24 cellular contexts compared by ENCODE assay signal in the genomic region with DNA sequence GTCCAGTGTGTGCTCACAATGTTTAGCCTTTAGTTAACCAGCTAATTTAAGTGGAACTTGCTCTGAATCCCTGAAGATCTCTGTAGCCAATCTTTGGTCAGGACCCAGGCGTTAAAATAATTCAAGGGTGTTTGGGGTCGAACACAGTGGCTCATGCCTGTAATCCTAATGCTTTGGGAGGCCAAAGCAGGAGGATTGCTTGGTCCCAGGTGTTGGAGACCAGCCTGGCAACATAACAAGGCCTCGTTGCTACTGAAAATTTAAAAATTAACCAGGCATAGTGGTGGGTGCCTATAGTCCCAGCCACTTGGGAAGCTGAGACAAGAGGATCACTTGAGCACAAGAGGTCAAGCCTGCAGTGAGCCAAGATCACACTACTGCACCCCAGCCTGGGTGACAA.
DNase-seq lines count a peak whose midpoint lies in the region; ATAC-seq, FAIRE-seq and TF ChIP-seq lines count a peak whose summit lies in the region.
"Had no signal": no experiment of that assay in that cellular context is flagged by ENCODE, and none has a peak within 500 bp of the region (broad histone marks: within the 10 kb centered on the region; RNA-seq: fewer than 3 reads in every experiment).

No MANE protein-coding gene starts in this region.

- POLR2A ChIA-PET in HepG2 (lab: Yijun Ruan, JAX): no interaction called here

- H3K9me3 Mint-ChIP-seq in HFFc6: no peaks in the 10 kb centered on the region
- H3K9me3 Mint-ChIP-seq in progenitor cell of endocrine pancreas (ENCODE audit: low read depth): no peaks in the 10 kb centered on the region
- H3K9me3 Mint-ChIP-seq: CD4-positive, alpha-beta T cell; CD8-positive, alpha-beta T cell had no signal

- no peak for TF ChIP-seq RAD21 in HepG2 (CRISPR knock-in tag; IDR thresholded peaks at IDR 0.05)

- H3K36me3 Mint-ChIP-seq in HFFc6 (ENCODE audit: low read depth): peaks cover 13% of the 10 kb centered on the region
- H3K36me3 Mint-ChIP-seq in progenitor cell of endocrine pancreas (ENCODE audit: insufficient read depth): peaks cover 19% of the 10 kb centered on the region
- H3K36me3 Mint-ChIP-seq: CD8-positive, alpha-beta T cell had no signal

- no peaks in the 10 kb centered on the region for H3K27me3 ChIP-seq in HepG2 (ENCODE audit: control insufficient read depth in 1 of 2, insufficient read depth in 2 of 2, low read length in 2 of 2)
- H3K27me3 ChIP-seq: BLaER1 treated with 17β-estradiol and CSF1 and Interleukin-3, amounts not matched to agents 10 nM and 100 nM had no signal

- H3K27ac ChIP-seq in HepG2 (ENCODE audit: extremely low read length, insufficient read depth, low read length): no peak overlapping the region
- H3K27ac ChIP-seq: 22Rv1; A549; BLaER1 treated with 17β-estradiol and CSF1 and Interleukin-3, amounts not matched to agents 10 nM and 100 nM; C4-2B had no signal

- H3K27me3 Mint-ChIP-seq in HFFc6 (ENCODE audit: insufficient read depth) (peaks cover 2% of the 10 kb centered on the region; the same call in 1 of the 2 replicates), progenitor cell of endocrine pancreas (no peaks in the 10 kb centered on the region)
- H3K27me3 Mint-ChIP-seq: B cell; CD4-positive, alpha-beta T cell had no signal

- H3K9ac ChIP-seq in HepG2 (ENCODE audit: insufficient read depth, low read depth, low read length): no peak overlapping the region
- H3K9ac ChIP-seq: BLaER1 treated with 17β-estradiol and CSF1 and Interleukin-3, amounts not matched to agents 10 nM and 100 nM had no signal

- H2AFZ ChIP-seq in HepG2 (ENCODE audit: low read length): no peak overlapping the region

- peaks cover 10% of the 10 kb centered on the region for H3K4me1 ChIP-seq in HepG2 (ENCODE audit: insufficient read depth, low read length)

- TF ChIP-seq EP300 in HepG2 (IDR thresholded peaks at IDR 0.05; ENCODE audit: low read depth in 2 of 2, low read length in 2 of 2) (no peak), HepG2 (CRISPR knock-in tag; IDR thresholded peaks at IDR 0.05; ENCODE audit: borderline replicate concordance) (no peak)

- WGBS in HepG2 (ENCODE audit: low lambda C conversion rate): 82% methylated on average over 3 of the region's 3 CpGs

- H3K4me1 Mint-ChIP-seq in HFFc6 (ENCODE audit: low read depth) (peaks cover 22% of the 10 kb centered on the region), progenitor cell of endocrine pancreas (ENCODE audit: low read depth) (peaks cover 8% of the 10 kb centered on the region)
- H3K4me1 Mint-ChIP-seq: B cell had no signal

- no peak overlapping the region for H3K4me3 ChIP-seq in HepG2 (replicated peaks in 1 of 3; ENCODE audit: insufficient read depth in 1 of 3, low read depth in 2 of 3, low read length in 3 of 3)
- H3K4me3 ChIP-seq: A549; BLaER1 treated with 17β-estradiol and CSF1 and Interleukin-3, amounts not matched to agents 10 nM and 100 nM had no signal

- H3K27ac Mint-ChIP-seq in HFFc6 (peak overlapping the region; percentile 36; the same call in 1 of the 2 replicates), progenitor cell of endocrine pancreas (peak overlapping the region; percentile 60)
- H3K27ac Mint-ChIP-seq: B cell; CD4-positive, alpha-beta T cell; CD8-positive, alpha-beta T cell had no signal

- CTCF ChIA-PET in HepG2 (lab: Yijun Ruan, JAX; ENCODE audit: low intra/inter-chr PET ratio, low total read pairs): no interaction called here

- TF ChIP-seq CTCF in HFFc6 (IDR thresholded peaks at IDR 0.05) (no peak), HepG2 (CRISPR knock-in tag; IDR thresholded peaks at IDR 0.05) (no peak), progenitor cell of endocrine pancreas (IDR thresholded peaks at IDR 0.05; ENCODE audit: unreplicated experiment) (no peak)

- H3K4me3 Mint-ChIP-seq in HFFc6 (no peak overlapping the region), progenitor cell of endocrine pancreas (ENCODE audit: low read depth) (no peak overlapping the region)
- H3K4me3 Mint-ChIP-seq: B cell; CD4-positive, alpha-beta T cell; CD8-positive, alpha-beta T cell had no signal

- no peaks in the 10 kb centered on the region for H3K79me2 ChIP-seq in HepG2 (ENCODE audit: insufficient read depth, low read length)

- peaks cover 0 to 3% of the 10 kb centered on the region in 2 experiments; a peak in 1 of 5 replicates for H3K36me3 ChIP-seq in HepG2 (replicated peaks in 1 of 2; ENCODE audit: control insufficient read depth in 1 of 2, insufficient read depth in 2 of 2, low read length in 2 of 2)

- H4K20me1 ChIP-seq in HepG2 (ENCODE audit: insufficient read depth, low read length): no peaks in the 10 kb centered on the region; the same call in 1 of the 2 replicates

- intact Hi-C loops in HepG2 (cut with micrococcal nuclease; ENCODE audit: unreplicated experiment): no loop called here

- in situ Hi-C loops in HepG2 (cut with HindIII; ENCODE audit: extremely low pct_ligation_motif_present, low pct_unique_long_range_greater_than_20kb): no loop called here

- no peak for TF ChIP-seq POLR2A in HepG2 (IDR thresholded peaks at IDR 0.05; ENCODE audit: insufficient read depth in 1 of 2, low read depth in 2 of 2, low read length in 2 of 2)

- ATAC-seq in HepG2: no peak
- ATAC-seq: A549; CD8-positive, alpha-beta T cell had no signal

- peak; percentile 2 for DNase-seq in DMS53 (lab: John Stamatoyannopoulos, UW)
- no peak for DNase-seq in DMS53 treated with DMSO at 0.1 percent for 48 hours (lab: John Stamatoyannopoulos, UW; ENCODE audit: unreplicated experiment)
- DNase-seq in HFFc6: no peak
- no peak for DNase-seq in HepG2 (ENCODE audit: low spot score)
- no peak for DNase-seq in progenitor cell of endocrine pancreas (ENCODE audit: low spot score, unreplicated experiment)
- no peak for DNase-seq in globus pallidus (ENCODE audit: low spot score)
- no peak for DNase-seq in activated CD4-positive, alpha-beta T cell treated with anti-CD3 and anti-CD28 coated beads for 4 hours
- no peak for DNase-seq in NCI-H128 (lab: John Stamatoyannopoulos, UW; ENCODE audit: unreplicated experiment)
- DNase-seq: AML-193; Caco-2; Calu3; CD4-positive, alpha-beta T cell; CD8-positive, alpha-beta T cell; DMS79 treated with DMSO at 0.1 percent for 48 hours; GF-D8 had no signal

- H3K9me3 ChIP-seq in HepG2 (ENCODE audit: low read length): no peaks in the 10 kb centered on the region
- H3K9me3 ChIP-seq: A549; BLaER1 treated with 17β-estradiol and CSF1 and Interleukin-3, amounts not matched to agents 10 nM and 100 nM; Caco-2 had no signal

- no TSS peak for BruUV-seq in HepG2 (replicated peaks; lab: Mats Ljungman, UMichigan)

- no peak for FAIRE-seq in HepG2 (lab: Jason Lieb, UNC)
- FAIRE-seq: A549, D721Med, G401.6, GM12891, GM19239 had no signal

- no peak overlapping the region for H3K4me2 ChIP-seq in HepG2 (ENCODE audit: low read depth, low read length)
- H3K4me2 ChIP-seq: A549; BLaER1 treated with 17β-estradiol and CSF1 and Interleukin-3, amounts not matched to agents 10 nM and 100 nM had no signal

TF ChIP-seq in HepG2, 621 proteins besides CTCF, POLR2A, EP300 and RAD21:
- TF ChIP-seq, protein P1, sequence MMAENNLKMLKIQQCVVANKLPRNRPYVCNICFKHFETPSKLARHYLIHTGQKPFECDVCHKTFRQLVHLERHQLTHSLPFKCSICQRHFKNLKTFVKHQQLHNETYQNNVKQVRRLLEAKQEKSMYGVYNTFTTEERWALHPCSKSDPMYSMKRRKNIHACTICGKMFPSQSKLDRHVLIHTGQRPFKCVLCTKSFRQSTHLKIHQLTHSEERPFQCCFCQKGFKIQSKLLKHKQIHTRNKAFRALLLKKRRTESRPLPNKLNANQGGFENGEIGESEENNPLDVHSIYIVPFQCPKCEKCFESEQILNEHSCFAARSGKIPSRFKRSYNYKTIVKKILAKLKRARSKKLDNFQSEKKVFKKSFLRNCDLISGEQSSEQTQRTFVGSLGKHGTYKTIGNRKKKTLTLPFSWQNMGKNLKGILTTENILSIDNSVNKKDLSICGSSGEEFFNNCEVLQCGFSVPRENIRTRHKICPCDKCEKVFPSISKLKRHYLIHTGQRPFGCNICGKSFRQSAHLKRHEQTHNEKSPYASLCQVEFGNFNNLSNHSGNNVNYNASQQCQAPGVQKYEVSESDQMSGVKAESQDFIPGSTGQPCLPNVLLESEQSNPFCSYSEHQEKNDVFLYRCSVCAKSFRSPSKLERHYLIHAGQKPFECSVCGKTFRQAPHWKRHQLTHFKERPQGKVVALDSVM (CRISPR knock-in tag; IDR thresholded peaks at IDR 0.05): peak; percentile 91
- TF ChIP-seq DNMT3B (CRISPR knock-in tag; conservative IDR thresholded peaks at IDR 0.05): no peak
